8 cellular contexts compared by ENCODE assay signal in the genomic region with DNA sequence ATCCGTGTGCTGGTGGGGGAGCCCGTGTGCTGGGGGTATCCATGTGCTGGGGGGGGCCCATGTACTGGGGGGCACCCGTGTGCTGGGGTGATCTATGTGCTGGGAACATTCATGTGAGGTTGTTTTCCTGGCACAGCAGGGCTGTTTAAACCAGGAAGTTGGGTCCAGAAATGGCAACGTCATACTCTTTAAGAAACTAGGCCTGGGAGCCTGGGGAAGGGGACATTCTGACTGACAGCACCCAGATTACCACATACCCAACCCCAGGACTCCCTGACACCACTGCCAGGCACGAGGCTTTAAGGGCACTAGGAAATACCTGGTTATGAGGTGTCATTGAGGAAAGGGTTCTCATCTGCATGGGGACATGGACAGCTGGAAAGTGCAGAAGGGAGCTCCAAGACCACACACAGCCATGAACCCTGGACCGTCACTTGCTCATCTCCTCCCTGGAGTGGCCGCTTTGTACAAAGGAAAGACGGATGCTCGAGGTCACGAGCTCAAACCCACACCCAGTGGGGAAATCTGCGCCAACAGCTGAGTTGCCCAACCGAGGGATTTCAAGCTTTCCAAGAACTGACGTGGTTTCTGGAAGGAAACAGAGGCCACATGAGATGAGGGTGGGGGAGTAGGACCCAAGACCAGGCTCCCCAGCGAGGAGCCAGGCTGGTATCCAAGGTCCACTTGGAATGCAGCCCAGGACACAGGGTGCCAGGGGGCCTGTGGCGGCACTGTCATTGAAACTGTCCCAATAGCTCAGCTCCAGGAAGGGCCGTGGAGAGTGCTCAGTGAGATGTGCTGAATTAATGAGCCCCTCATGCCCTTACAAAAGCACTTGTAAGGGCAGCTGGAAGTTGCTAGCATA. TPM values are rescaled to one million over a fixed set of nuclear protein-coding genes. Genes with fewer than 3 reads are reported as not detected.
DNase-seq lines count a peak whose midpoint lies in the region; ATAC-seq and TF ChIP-seq lines count a peak whose summit lies in the region.

No MANE protein-coding gene starts in this region.

- no peak for TF ChIP-seq CTCF in brain microvascular endothelial cell (IDR thresholded peaks at IDR 0.05; ENCODE audit: low read depth, low read length, missing control alignments)

- intact Hi-C loops in left colon (cut with DNase I, micrococcal nuclease) = no loop called here

- no peak overlapping the region for H3K27ac ChIP-seq in brain microvascular endothelial cell

- H3K27me3 Mint-ChIP-seq in activated CD8-positive, alpha-beta T cell treated with anti-CD3 and anti-CD28 coated beads, Interleukin-2, amount 10 ng/mL, durations not matched to agents 7 days and 5 days (ENCODE audit: low read depth) = no peaks in the 10 kb centered on the region

- POLR2A ChIA-PET in activated CD8-positive, alpha-beta T cell treated with anti-CD3 and anti-CD28 coated beads, Interleukin-2, amount 10 ng/mL, durations not matched to agents 7 days and 5 days (lab: Charles Lee) = no interaction called here

- no peaks in the 10 kb centered on the region for H3K9me3 Mint-ChIP-seq in activated CD8-positive, alpha-beta T cell treated with anti-CD3 and anti-CD28 coated beads, Interleukin-2, amount 10 ng/mL, durations not matched to agents 7 days and 5 days (ENCODE audit: insufficient read depth)

- H3K4me3 Mint-ChIP-seq in activated CD8-positive, alpha-beta T cell treated with anti-CD3 and anti-CD28 coated beads, Interleukin-2, amount 10 ng/mL, durations not matched to agents 7 days and 5 days = no peak overlapping the region

- H3K4me1 Mint-ChIP-seq in activated CD8-positive, alpha-beta T cell treated with anti-CD3 and anti-CD28 coated beads, Interleukin-2, amount 10 ng/mL, durations not matched to agents 7 days and 5 days (ENCODE audit: low read depth) = peaks cover 32% of the 10 kb centered on the region

- CTCF ChIA-PET in activated CD8-positive, alpha-beta T cell treated with anti-CD3 and anti-CD28 coated beads, Interleukin-2, amount 10 ng/mL, durations not matched to agents 7 days and 5 days (lab: Charles Lee) = no interaction called here

- H3K27me3 ChIP-seq in brain microvascular endothelial cell (replicated peaks) = no peaks in the 10 kb centered on the region

- ATAC-seq in left colon = peak; percentile 45
- ATAC-seq in HG03135 (IDR thresholded peaks at IDR 0.05; ENCODE audit: unreplicated experiment) = no peak
- ATAC-seq in activated CD8-positive, alpha-beta T cell treated with anti-CD3 and anti-CD28 coated beads, Interleukin-2, amount 10 ng/mL, durations not matched to agents 7 days and 5 days = no peak

- H3K36me3 Mint-ChIP-seq in activated CD8-positive, alpha-beta T cell treated with anti-CD3 and anti-CD28 coated beads, Interleukin-2, amount 10 ng/mL, durations not matched to agents 7 days and 5 days (ENCODE audit: low read depth) = no peaks in the 10 kb centered on the region

- peaks cover 4% of the 10 kb centered on the region for H3K36me3 ChIP-seq in brain microvascular endothelial cell (replicated peaks)

- in situ Hi-C loops in brain microvascular endothelial cell (cut with HindIII; ENCODE audit: low pct_ligation_motif_present, low sequenced_read_pairs) = no loop called here

- peak; percentile 35 to 53 for DNase-seq in Kasumi-1 (lab: John Stamatoyannopoulos, UW)
- peak; percentile 39 for DNase-seq in brain microvascular endothelial cell
- DNase-seq in left colon = peak; percentile 87 to 89
- peak; percentile 90 for DNase-seq in stromal cell of bone marrow (ENCODE audit: low read depth)
- DNase-seq in NCI-H2227 (lab: John Stamatoyannopoulos, UW; ENCODE audit: unreplicated experiment) = no peak
- DNase-seq in NCI-H1048 (lab: John Stamatoyannopoulos, UW) = no peak
- no peak for DNase-seq in activated CD8-positive, alpha-beta T cell treated with anti-CD3 and anti-CD28 coated beads, Interleukin-2, amount 10 ng/mL, durations not matched to agents 7 days and 5 days

- H3K27ac Mint-ChIP-seq in activated CD8-positive, alpha-beta T cell treated with anti-CD3 and anti-CD28 coated beads, Interleukin-2, amount 10 ng/mL, durations not matched to agents 7 days and 5 days = no peak overlapping the region

- no peak overlapping the region for H3K4me3 ChIP-seq in brain microvascular endothelial cell (ENCODE audit: low read depth, low read length)

RNA-seq across cellular contexts. Expression of a gene that starts 40.9 kb away (rescaled TPM):
- 10 to 100 TPM; 37.1 to 53.5 TPM for total RNA-seq in left colon
- total RNA-seq in activated CD8-positive, alpha-beta T cell treated with anti-CD3 and anti-CD28 coated beads, Interleukin-2, amount 10 ng/mL, durations not matched to agents 7 days and 5 days = 1 to 10 TPM; 3.9 to 4.2 TPM

Comparison
In these comparisons a context has a peak if more than half of its experiments do, and no peak if none do; other contexts are left out.
1. DNase-seq: peak in Kasumi-1 (2 of 2), brain microvascular endothelial cell (single experiment), left colon (2 of 2) and stromal cell of bone marrow (single experiment); none in NCI-H2227 (single experiment), NCI-H1048 (single experiment) and activated CD8-positive, alpha-beta T cell treated with anti-CD3 and anti-CD28 coated beads, Interleukin-2, amount 10 ng/mL, durations not matched to agents 7 days and 5 days (single experiment).
2. RNA of a gene that starts 40.9 kb away (total RNA-seq): 37.1 to 53.5 TPM in left colon; 3.9 to 4.2 TPM in activated CD8-positive, alpha-beta T cell treated with anti-CD3 and anti-CD28 coated beads, Interleukin-2, amount 10 ng/mL, durations not matched to agents 7 days and 5 days; every median in the first group is over 4 times any median in the second.